22 cellular contexts compared by ENCODE assay signal in genomic region chr4:148238086-148238485, GRCh38.
"Had no signal": no experiment of that assay in that cellular context is flagged by ENCODE, and none has a peak within 500 bp of the region (broad histone marks: within the 10 kb centered on the region; RNA-seq: fewer than 3 reads in every experiment).

No MANE protein-coding gene starts in this region.

- FAIRE-seq: kidney, TTC549 had no signal

- ATAC-seq: body of pancreas; naive thymus-derived CD8-positive, alpha-beta T cell; stimulated activated memory B cell treated with anti-CD40 and anti-IgM and Interleukin-4, amounts not matched to agents 10 μg/mL and 1 μg/mL and 100 μg/mL, for 72 hours; T-cell had no signal

- H3K27me3 ChIP-seq: body of pancreas, heart right ventricle, neural progenitor cell, testis, uterus had no signal

- H3K4me3 Mint-ChIP-seq: activated naive CD8-positive, alpha-beta T cell treated with anti-CD3 and anti-CD28 coated beads for 36 hours; activated T-cell treated with anti-CD3 and anti-CD28 coated beads, Interleukin-2, amount 50 U/mL, for 24 hours; dendritic cell treated with granulocyte-macrophage colony-stimulating factor and Interleukin-4, amounts not matched to agents 40 ng/mL and 50 ng/mL, for 4 days; naive thymus-derived CD8-positive, alpha-beta T cell; neural progenitor cell; stimulated activated memory B cell treated with anti-CD40 and anti-IgM and Interleukin-4, amounts not matched to agents 10 μg/mL and 1 μg/mL and 100 μg/mL, for 72 hours; T-cell had no signal

- H3K36me3 Mint-ChIP-seq: neural progenitor cell had no signal

- H3K9ac ChIP-seq: neural progenitor cell had no signal

- H3K27me3 Mint-ChIP-seq: activated naive CD8-positive, alpha-beta T cell treated with anti-CD3 and anti-CD28 coated beads for 36 hours; activated T-cell treated with anti-CD3 and anti-CD28 coated beads, Interleukin-2, amount 50 U/mL, for 24 hours; dendritic cell treated with granulocyte-macrophage colony-stimulating factor and Interleukin-4, amounts not matched to agents 40 ng/mL and 50 ng/mL, for 4 days; naive thymus-derived CD8-positive, alpha-beta T cell; stimulated activated memory B cell treated with anti-CD40 and anti-IgM and Interleukin-4, amounts not matched to agents 10 μg/mL and 1 μg/mL and 100 μg/mL, for 72 hours; T-cell had no signal

- H3K4me2 ChIP-seq: neural progenitor cell, smooth muscle cell had no signal

- H3K36me3 ChIP-seq: heart right ventricle, neural progenitor cell, uterus had no signal

- H3K27ac Mint-ChIP-seq: activated naive CD8-positive, alpha-beta T cell treated with anti-CD3 and anti-CD28 coated beads for 36 hours; activated T-cell treated with anti-CD3 and anti-CD28 coated beads, Interleukin-2, amount 50 U/mL, for 24 hours; dendritic cell treated with granulocyte-macrophage colony-stimulating factor and Interleukin-4, amounts not matched to agents 40 ng/mL and 50 ng/mL, for 4 days; neural progenitor cell; stimulated activated memory B cell treated with anti-CD40 and anti-IgM and Interleukin-4, amounts not matched to agents 10 μg/mL and 1 μg/mL and 100 μg/mL, for 72 hours had no signal

- H2AFZ ChIP-seq: neural progenitor cell had no signal

- H3K4me1 ChIP-seq: neural progenitor cell, testis, uterus had no signal

- H3K4me1 Mint-ChIP-seq: neural progenitor cell; stimulated activated memory B cell treated with anti-CD40 and anti-IgM and Interleukin-4, amounts not matched to agents 10 μg/mL and 1 μg/mL and 100 μg/mL, for 72 hours had no signal

- DNase-seq: activated CD4-positive, alpha-beta T cell treated with anti-CD3 and anti-CD28 coated beads for 1 hour; activated CD4-positive, alpha-beta T cell treated with anti-CD3 and anti-CD28 coated beads, Interleukin-2, amount 50 U/mL, for 1 hour; activated naive CD4-positive, alpha-beta T cell treated with Interleukin-2 at 50 U/mL for 16 hours; activated naive CD8-positive, alpha-beta T cell treated with anti-CD3 and anti-CD28 coated beads for 36 hours; activated T-cell treated with anti-CD3 and anti-CD28 coated beads, Interleukin-2, amount 50 U/mL, for 24 hours; caudate nucleus; effector CD8-positive, alpha-beta T cell; foreskin fibroblast; heart right ventricle; kidney; naive thymus-derived CD8-positive, alpha-beta T cell; stimulated activated CD4-positive, alpha-beta T cell treated with anti-CD3 and anti-CD28 coated beads, Interleukin-15, amount 100 ng/mL, for 24 hours; T-cell; testis; uterus had no signal

- H3K9me3 Mint-ChIP-seq: activated naive CD8-positive, alpha-beta T cell treated with anti-CD3 and anti-CD28 coated beads for 36 hours; activated T-cell treated with anti-CD3 and anti-CD28 coated beads, Interleukin-2, amount 50 U/mL, for 24 hours; dendritic cell treated with granulocyte-macrophage colony-stimulating factor and Interleukin-4, amounts not matched to agents 40 ng/mL and 50 ng/mL, for 4 days; neural progenitor cell had no signal

- H3K9me3 ChIP-seq: body of pancreas, heart right ventricle, testis, uterus had no signal

- H3K4me3 ChIP-seq: body of pancreas, heart right ventricle, lung, neural progenitor cell, smooth muscle cell, testis, uterus had no signal

- H3K27ac ChIP-seq: neural progenitor cell, testis, uterus had no signal
